21 cellular contexts compared by ENCODE assay signal in genomic region chr2:69070987-69071386, GRCh38.
"Had no signal": no experiment of that assay in that cellular context is flagged by ENCODE, and none has a peak within 500 bp of the region (broad histone marks: within the 10 kb centered on the region; RNA-seq: fewer than 3 reads in every experiment).

No MANE protein-coding gene starts in this region.

- H3K4me1 ChIP-seq: colonic mucosa had no signal

- H3K27me3 ChIP-seq: colonic mucosa, gastrocnemius medialis, heart right ventricle, testis had no signal

- H3K4me1 Mint-ChIP-seq: naive B cell; stimulated activated naive B cell treated with anti-CD40 and anti-IgM and Interleukin-4, amounts not matched to agents 10 μg/mL and 1 μg/mL and 100 μg/mL, for 72 hours; stimulated activated naive CD8-positive, alpha-beta T cell treated with anti-CD3 and anti-CD28 coated beads, Interleukin-15, amount 100 ng/mL, for 72 hours had no signal

- H3K27ac ChIP-seq: colonic mucosa, gastrocnemius medialis, heart right ventricle, psoas muscle, testis had no signal

- H3K27ac Mint-ChIP-seq: naive B cell; nephron; stimulated activated naive B cell treated with anti-CD40 and anti-IgM and Interleukin-4, amounts not matched to agents 10 μg/mL and 1 μg/mL and 100 μg/mL, for 72 hours; stimulated activated naive CD8-positive, alpha-beta T cell treated with anti-CD3 and anti-CD28 coated beads, Interleukin-15, amount 100 ng/mL, for 72 hours had no signal

- H3K36me3 ChIP-seq: colonic mucosa, gastrocnemius medialis had no signal

- DNase-seq: colonic mucosa; effector CD8-positive, alpha-beta T cell; gastrocnemius medialis; heart right ventricle; hypothalamus; kidney glomerular epithelial cell; mesendoderm; naive B cell; psoas muscle; retina; stimulated activated CD4-positive, alpha-beta T cell treated with anti-CD3 and anti-CD28 coated beads, Interleukin-2, amount 100 ng/mL, for 24 hours; stimulated activated CD4-positive, alpha-beta T cell treated with anti-CD3 and anti-CD28 coated beads, Interleukin-4, amount 100 ng/mL, for 4 hours; stimulated activated naive B cell treated with anti-CD40 and anti-IgM and Interleukin-4, amounts not matched to agents 10 μg/mL and 1 μg/mL and 100 μg/mL, for 72 hours; stimulated activated naive CD8-positive, alpha-beta T cell treated with anti-CD3 and anti-CD28 coated beads, Interleukin-15, amount 100 ng/mL, for 72 hours; testis; trophoblast cell had no signal

- H3K9me3 ChIP-seq: colonic mucosa, gastrocnemius medialis, heart right ventricle, psoas muscle, testis had no signal

- H3K4me3 Mint-ChIP-seq: naive B cell; nephron; stimulated activated naive B cell treated with anti-CD40 and anti-IgM and Interleukin-4, amounts not matched to agents 10 μg/mL and 1 μg/mL and 100 μg/mL, for 72 hours; stimulated activated naive CD8-positive, alpha-beta T cell treated with anti-CD3 and anti-CD28 coated beads, Interleukin-15, amount 100 ng/mL, for 72 hours had no signal

- H3K36me3 Mint-ChIP-seq: naive B cell; stimulated activated naive B cell treated with anti-CD40 and anti-IgM and Interleukin-4, amounts not matched to agents 10 μg/mL and 1 μg/mL and 100 μg/mL, for 72 hours had no signal

- FAIRE-seq: endometrium, islet of Langerhans had no signal

- H3K4me3 ChIP-seq: colonic mucosa, gastrocnemius medialis, heart right ventricle, psoas muscle, testis had no signal

- H3K9me3 Mint-ChIP-seq: nephron; stimulated activated naive B cell treated with anti-CD40 and anti-IgM and Interleukin-4, amounts not matched to agents 10 μg/mL and 1 μg/mL and 100 μg/mL, for 72 hours; stimulated activated naive CD8-positive, alpha-beta T cell treated with anti-CD3 and anti-CD28 coated beads, Interleukin-15, amount 100 ng/mL, for 72 hours had no signal

- ATAC-seq: esophagus mucosa; gastrocnemius medialis; heart right ventricle; sciatic nerve; stimulated activated naive B cell treated with anti-CD40 and anti-IgM and Interleukin-4, amounts not matched to agents 10 μg/mL and 1 μg/mL and 100 μg/mL, for 72 hours; stimulated activated naive CD8-positive, alpha-beta T cell treated with anti-CD3 and anti-CD28 coated beads, Interleukin-15, amount 100 ng/mL, for 72 hours had no signal
